8 cellular contexts compared by ENCODE assay signal in the genomic region with DNA sequence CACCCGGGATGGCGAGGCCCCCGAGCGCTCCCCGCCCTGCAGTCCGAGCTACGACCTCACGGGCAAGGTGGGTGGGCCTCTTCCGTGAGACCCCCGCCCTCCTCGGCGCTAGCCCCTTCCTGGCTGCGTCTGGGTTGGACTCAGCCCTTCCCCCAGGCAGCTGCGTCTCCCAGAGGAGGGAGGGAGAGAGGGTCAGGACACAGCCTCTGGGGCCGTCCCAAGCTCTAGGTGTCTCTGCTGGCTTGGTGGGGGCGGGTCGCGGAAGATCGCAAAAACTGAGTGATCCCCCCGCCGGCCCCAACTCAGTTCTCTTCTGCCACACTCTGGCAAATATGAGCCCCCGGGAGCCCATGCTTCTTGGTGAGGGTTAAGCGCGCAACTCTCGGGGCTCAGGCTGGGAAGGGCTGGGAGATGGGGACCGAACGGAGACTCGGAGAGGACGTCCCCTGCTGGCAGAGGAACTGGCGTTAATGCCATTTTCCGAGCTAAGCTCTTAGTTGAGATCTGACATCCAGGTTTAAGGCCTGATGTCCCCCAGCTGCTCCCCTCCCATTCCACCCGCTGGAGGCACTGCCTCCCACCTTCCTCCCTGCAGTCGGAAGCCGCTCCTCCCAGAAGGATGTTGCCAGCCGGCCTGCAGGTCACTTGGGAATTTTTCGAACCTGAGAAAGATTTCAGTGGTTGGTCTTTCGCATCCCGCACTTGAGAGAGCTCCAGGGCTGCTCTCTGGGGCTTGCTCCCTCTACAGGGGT. TPM values are rescaled to one million over a fixed set of nuclear protein-coding genes. Genes with fewer than 3 reads are reported as not detected.
DNase-seq lines count a peak whose midpoint lies in the region; ATAC-seq lines count a peak whose summit lies in the region.

No MANE protein-coding gene starts in this region.

- H3K27ac Mint-ChIP-seq in activated CD8-positive, alpha-beta memory T cell treated with anti-CD3 and anti-CD28 coated beads, Interleukin-2, amount 10 ng/mL, durations not matched to agents 7 days and 5 days: peak overlapping the region; percentile 91
- H3K27ac Mint-ChIP-seq in activated naive CD8-positive, alpha-beta T cell treated with anti-CD3 and anti-CD28 coated beads, Interleukin-2, amount 50 U/mL, for 24 hours: peak overlapping the region; percentile 59
- H3K27ac Mint-ChIP-seq in stimulated activated naive B cell treated with anti-CD40 and anti-IgM and Interleukin-4, amounts not matched to agents 10 μg/mL and 1 μg/mL and 100 μg/mL, for 72 hours: peak overlapping the region; percentile 10

- H3K36me3 Mint-ChIP-seq in activated CD8-positive, alpha-beta memory T cell treated with anti-CD3 and anti-CD28 coated beads, Interleukin-2, amount 10 ng/mL, durations not matched to agents 7 days and 5 days: peaks cover 3% of the 10 kb centered on the region
- no peaks in the 10 kb centered on the region for H3K36me3 Mint-ChIP-seq in activated naive CD8-positive, alpha-beta T cell treated with anti-CD3 and anti-CD28 coated beads, Interleukin-2, amount 50 U/mL, for 24 hours (ENCODE audit: low read depth)
- H3K36me3 Mint-ChIP-seq in stimulated activated naive B cell treated with anti-CD40 and anti-IgM and Interleukin-4, amounts not matched to agents 10 μg/mL and 1 μg/mL and 100 μg/mL, for 72 hours: no peaks in the 10 kb centered on the region

- H3K27me3 Mint-ChIP-seq in activated CD8-positive, alpha-beta memory T cell treated with anti-CD3 and anti-CD28 coated beads, Interleukin-2, amount 10 ng/mL, durations not matched to agents 7 days and 5 days: peaks cover 17% of the 10 kb centered on the region
- peaks cover 9% of the 10 kb centered on the region for H3K27me3 Mint-ChIP-seq in activated naive CD8-positive, alpha-beta T cell treated with anti-CD3 and anti-CD28 coated beads, Interleukin-2, amount 50 U/mL, for 24 hours
- no peaks in the 10 kb centered on the region for H3K27me3 Mint-ChIP-seq in stimulated activated naive B cell treated with anti-CD40 and anti-IgM and Interleukin-4, amounts not matched to agents 10 μg/mL and 1 μg/mL and 100 μg/mL, for 72 hours

- no peaks in the 10 kb centered on the region for H3K9me3 ChIP-seq in iPS-18c (ENCODE audit: control insufficient read depth, insufficient read depth, low read length)

- peak overlapping the region; percentile 87 for H3K4me3 Mint-ChIP-seq in activated CD8-positive, alpha-beta memory T cell treated with anti-CD3 and anti-CD28 coated beads, Interleukin-2, amount 10 ng/mL, durations not matched to agents 7 days and 5 days
- H3K4me3 Mint-ChIP-seq in activated naive CD8-positive, alpha-beta T cell treated with anti-CD3 and anti-CD28 coated beads, Interleukin-2, amount 50 U/mL, for 24 hours: peak overlapping the region; percentile 78
- H3K4me3 Mint-ChIP-seq in stimulated activated naive B cell treated with anti-CD40 and anti-IgM and Interleukin-4, amounts not matched to agents 10 μg/mL and 1 μg/mL and 100 μg/mL, for 72 hours: peak overlapping the region; percentile 79 to 80

- peak overlapping the region; percentile 68 for H3K4me3 ChIP-seq in iPS-18c (ENCODE audit: insufficient read depth, low read depth, low read length)

- peak; percentile 18 for ATAC-seq in activated CD8-positive, alpha-beta memory T cell treated with anti-CD3 and anti-CD28 coated beads, Interleukin-2, amount 10 ng/mL, durations not matched to agents 7 days and 5 days
- no peak for ATAC-seq in activated naive CD8-positive, alpha-beta T cell treated with anti-CD3 and anti-CD28 coated beads, Interleukin-2, amount 50 U/mL, for 24 hours
- peak in 1 of 2 donors; percentile 11 for ATAC-seq in stimulated activated naive B cell treated with anti-CD40 and anti-IgM and Interleukin-4, amounts not matched to agents 10 μg/mL and 1 μg/mL and 100 μg/mL, for 72 hours (replicated peaks)
- no peak for ATAC-seq in GM18861 (IDR thresholded peaks at IDR 0.05; ENCODE audit: unreplicated experiment)

- CTCF ChIA-PET in activated CD8-positive, alpha-beta memory T cell treated with anti-CD3 and anti-CD28 coated beads, Interleukin-2, amount 10 ng/mL, durations not matched to agents 7 days and 5 days (lab: Charles Lee): interaction anchor here (0.8 to 6.0 kb wide), 28 partner anchors 8 to 600 kb away, joined by 3 to 262 read pairs (median 6); a partner anchor contains a TSS

- peaks cover 54% of the 10 kb centered on the region for H3K4me1 Mint-ChIP-seq in activated CD8-positive, alpha-beta memory T cell treated with anti-CD3 and anti-CD28 coated beads, Interleukin-2, amount 10 ng/mL, durations not matched to agents 7 days and 5 days
- peaks cover 54% of the 10 kb centered on the region for H3K4me1 Mint-ChIP-seq in activated naive CD8-positive, alpha-beta T cell treated with anti-CD3 and anti-CD28 coated beads, Interleukin-2, amount 50 U/mL, for 24 hours
- peaks cover 46 to 58% of the 10 kb centered on the region in 2 donors for H3K4me1 Mint-ChIP-seq in stimulated activated naive B cell treated with anti-CD40 and anti-IgM and Interleukin-4, amounts not matched to agents 10 μg/mL and 1 μg/mL and 100 μg/mL, for 72 hours

- peak; percentile 69 for DNase-seq in activated CD8-positive, alpha-beta memory T cell treated with anti-CD3 and anti-CD28 coated beads, Interleukin-2, amount 10 ng/mL, durations not matched to agents 7 days and 5 days
- DNase-seq in activated CD8-positive, alpha-beta memory T cell treated with anti-CD3 and anti-CD28 coated beads for 24 hours: no peak
- DNase-seq in NCI-H82 treated with DMSO at 0.1 percent for 48 hours (lab: John Stamatoyannopoulos, UW; ENCODE audit: unreplicated experiment): peak; percentile 51
- DNase-seq in activated naive CD8-positive, alpha-beta T cell treated with anti-CD3 and anti-CD28 coated beads, Interleukin-2, amount 50 U/mL, for 24 hours: peak; percentile 57
- DNase-seq in stimulated activated naive B cell treated with anti-CD40 and anti-IgM and Interleukin-4, amounts not matched to agents 10 μg/mL and 1 μg/mL and 100 μg/mL, for 72 hours: no peak
- no peak for DNase-seq in NCI-H1436 (lab: John Stamatoyannopoulos, UW)

- H3K9me3 Mint-ChIP-seq in activated CD8-positive, alpha-beta memory T cell treated with anti-CD3 and anti-CD28 coated beads, Interleukin-2, amount 10 ng/mL, durations not matched to agents 7 days and 5 days (ENCODE audit: low read depth): no peaks in the 10 kb centered on the region
- no peaks in the 10 kb centered on the region for H3K9me3 Mint-ChIP-seq in activated naive CD8-positive, alpha-beta T cell treated with anti-CD3 and anti-CD28 coated beads, Interleukin-2, amount 50 U/mL, for 24 hours
- no peaks in the 10 kb centered on the region for H3K9me3 Mint-ChIP-seq in stimulated activated naive B cell treated with anti-CD40 and anti-IgM and Interleukin-4, amounts not matched to agents 10 μg/mL and 1 μg/mL and 100 μg/mL, for 72 hours

RNA-seq across cellular contexts. Expression of a gene that starts 0.4 kb away (rescaled TPM):
- 10 to 100 TPM; 36.7 to 51.7 TPM for total RNA-seq in activated CD8-positive, alpha-beta memory T cell treated with anti-CD3 and anti-CD28 coated beads, Interleukin-2, amount 10 ng/mL, durations not matched to agents 7 days and 5 days

RNA-seq across cellular contexts. Expression of a gene that starts 11.0 kb away (rescaled TPM):
- total RNA-seq in activated CD8-positive, alpha-beta memory T cell treated with anti-CD3 and anti-CD28 coated beads, Interleukin-2, amount 10 ng/mL, durations not matched to agents 7 days and 5 days: 100 to 1,000 TPM; 284 to 377 TPM

RNA-seq across cellular contexts. Expression of a gene that starts 24.8 kb away (rescaled TPM):
- total RNA-seq in activated CD8-positive, alpha-beta memory T cell treated with anti-CD3 and anti-CD28 coated beads, Interleukin-2, amount 10 ng/mL, durations not matched to agents 7 days and 5 days: not detected

RNA-seq across cellular contexts. Expression of a gene that starts 38.7 kb away (rescaled TPM):
- total RNA-seq in activated CD8-positive, alpha-beta memory T cell treated with anti-CD3 and anti-CD28 coated beads, Interleukin-2, amount 10 ng/mL, durations not matched to agents 7 days and 5 days: 10 to 100 TPM; 34.1 to 34.5 TPM

Comparison
In these comparisons a context has a peak if more than half of its experiments do, and no peak if none do; other contexts are left out.
1. DNase-seq: peak in activated CD8-positive, alpha-beta memory T cell treated with anti-CD3 and anti-CD28 coated beads, Interleukin-2, amount 10 ng/mL, durations not matched to agents 7 days and 5 days (single experiment), NCI-H82 treated with DMSO at 0.1 percent for 48 hours (single experiment) and activated naive CD8-positive, alpha-beta T cell treated with anti-CD3 and anti-CD28 coated beads, Interleukin-2, amount 50 U/mL, for 24 hours (single experiment); none in activated CD8-positive, alpha-beta memory T cell treated with anti-CD3 and anti-CD28 coated beads for 24 hours (single experiment), stimulated activated naive B cell treated with anti-CD40 and anti-IgM and Interleukin-4, amounts not matched to agents 10 μg/mL and 1 μg/mL and 100 μg/mL, for 72 hours (single experiment) and NCI-H1436 (single experiment).
2. H3K27ac Mint-ChIP-seq: peak in every context shown above with its lines; median percentile 91 in activated CD8-positive, alpha-beta memory T cell treated with anti-CD3 and anti-CD28 coated beads, Interleukin-2, amount 10 ng/mL, durations not matched to agents 7 days and 5 days; 59 in activated naive CD8-positive, alpha-beta T cell treated with anti-CD3 and anti-CD28 coated beads, Interleukin-2, amount 50 U/mL, for 24 hours; 10 in stimulated activated naive B cell treated with anti-CD40 and anti-IgM and Interleukin-4, amounts not matched to agents 10 μg/mL and 1 μg/mL and 100 μg/mL, for 72 hours.
3. Peak in every context shown above with its lines, with median percentiles within 50 percentile points of each other: H3K4me3 Mint-ChIP-seq.